1 cellular context compared by ENCODE assay signal in the genomic region with DNA sequence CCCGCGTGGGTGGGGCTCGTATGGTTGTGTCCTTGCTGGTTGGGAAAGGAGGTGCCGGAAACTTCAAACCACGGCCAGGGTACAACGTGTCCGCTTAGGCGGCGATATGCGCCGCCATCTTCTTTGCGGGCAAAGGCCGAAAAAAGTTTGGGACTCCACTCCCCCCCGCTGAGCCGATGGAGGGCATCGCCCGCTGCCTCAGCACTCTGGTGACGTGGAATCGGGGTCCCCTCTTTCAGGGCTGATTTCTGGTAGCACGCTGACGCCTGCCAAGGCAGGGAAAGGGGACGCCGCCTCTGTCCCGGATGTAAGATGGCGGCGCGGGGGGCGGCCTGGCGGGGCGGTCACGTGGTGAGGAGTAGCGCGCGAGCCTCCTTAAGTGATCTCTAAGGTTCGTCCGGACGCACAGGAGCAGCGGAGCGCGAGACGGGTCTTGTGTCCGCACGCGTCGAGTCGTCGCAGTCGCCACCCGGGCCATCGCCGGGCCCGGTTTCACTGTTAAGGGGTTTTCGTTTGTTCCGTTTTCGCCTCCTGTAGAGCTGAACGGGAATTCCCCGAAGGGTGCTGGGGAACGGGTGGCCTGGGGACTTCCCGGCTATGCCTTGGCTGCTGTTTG.
TF ChIP-seq lines count a peak whose summit lies in the region.

No MANE protein-coding gene starts in this region.

TF ChIP-seq in H1, 55 proteins besides CTCF, POLR2A, EP300 and RAD21 (continued from another document):
- TF ChIP-seq, protein P1, sequence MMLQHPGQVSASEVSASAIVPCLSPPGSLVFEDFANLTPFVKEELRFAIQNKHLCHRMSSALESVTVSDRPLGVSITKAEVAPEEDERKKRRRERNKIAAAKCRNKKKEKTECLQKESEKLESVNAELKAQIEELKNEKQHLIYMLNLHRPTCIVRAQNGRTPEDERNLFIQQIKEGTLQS (IDR thresholded peaks at IDR 0.05; ENCODE audit: insufficient read depth, low read depth, low read length), result 0 out of 2 replicates have a peak, but pooled peaks have one; percentile 25
- TF ChIP-seq BRCA1 (IDR thresholded peaks at IDR 0.05; ENCODE audit: low read depth, low read length) (no peak), RNF2 (IDR thresholded peaks at IDR 0.05; ENCODE audit: borderline replicate concordance, low read depth, low read length, missing control alignments, poor library complexity, severe bottlenecking) (no peak), CEBPB (IDR thresholded peaks at IDR 0.05; ENCODE audit: low read depth, low read length) (no peak), MAFK (IDR thresholded peaks at IDR 0.05; ENCODE audit: low read depth, low read length) (no peak), TBP (IDR thresholded peaks at IDR 0.05; ENCODE audit: low read depth, low read length) (peak; percentile 85), PHF8 (conservative IDR thresholded peaks at IDR 0.05; ENCODE audit: low read depth, low read length) (peak; percentile 85), SAP30 (IDR thresholded peaks at IDR 0.05; ENCODE audit: insufficient read depth, insufficient replicate concordance, low read length) (no peak), TCF12 (IDR thresholded peaks at IDR 0.05; ENCODE audit: low read depth, low read length) (no peak), TEAD4 (IDR thresholded peaks at IDR 0.05; ENCODE audit: low read depth, low read length) (no peak), SP1 (IDR thresholded peaks at IDR 0.05; ENCODE audit: low read depth, low read length) (no peak), SIN3A (conservative IDR thresholded peaks at IDR 0.05 in 1 of 2, IDR thresholded peaks at IDR 0.05 in 1 of 2; ENCODE audit: low read depth in 1 of 2, low read length in 2 of 2) (peak in 1 of 2 experiments; percentile 69; a peak in 1 of 4 replicates), SRF (IDR thresholded peaks at IDR 0.05; ENCODE audit: low read depth, low read length) (no peak), FOSL1 (IDR thresholded peaks at IDR 0.05; ENCODE audit: insufficient read depth, low read depth, low read length) (no peak), EZH2 (IDR thresholded peaks at IDR 0.05; ENCODE audit: low read depth, low read length, severe bottlenecking) (no peak), ASH2L (IDR thresholded peaks at IDR 0.05; ENCODE audit: low read length) (peak; percentile 88), TAF1 (IDR thresholded peaks at IDR 0.05; ENCODE audit: low read depth, low read length) (peak; percentile 78; the same call in 1 of the 2 replicates), RBBP5 (IDR thresholded peaks at IDR 0.05; ENCODE audit: borderline replicate concordance, low read depth, low read length) (peak; percentile 89; the same call in 1 of the 2 replicates), ZNF274 (IDR thresholded peaks at IDR 0.05; ENCODE audit: borderline replicate concordance, extremely low read depth, low read length) (no peak), KDM5A (IDR thresholded peaks at IDR 0.05; ENCODE audit: low read length) (no peak), SIRT6 (IDR thresholded peaks at IDR 0.05; ENCODE audit: low read length) (no peak), HDAC6 (IDR thresholded peaks at IDR 0.05; ENCODE audit: low read depth, low read length) (no peak), KDM1A (IDR thresholded peaks at IDR 0.05; ENCODE audit: borderline replicate concordance, low read length) (peak; percentile 77; the same call in 1 of the 2 replicates), CBX5 (IDR thresholded peaks at IDR 0.05; ENCODE audit: low read depth, low read length) (no peak), NRF1 (IDR thresholded peaks at IDR 0.05; ENCODE audit: low read depth, low read length) (no peak), GABPA (IDR thresholded peaks at IDR 0.05; ENCODE audit: borderline replicate concordance, insufficient read depth, low read length) (no peak), SP2 (IDR thresholded peaks at IDR 0.05; ENCODE audit: low read length) (no peak), EGR1 (IDR thresholded peaks at IDR 0.05; ENCODE audit: borderline replicate concordance, low read depth, low read length) (0 out of 2 replicates have a peak, but pooled peaks have one; percentile 43), CHD1 (IDR thresholded peaks at IDR 0.05; ENCODE audit: low read depth, low read length) (0 out of 2 replicates have a peak, but pooled peaks have one; percentile 10), CTBP2 (IDR thresholded peaks at IDR 0.05; ENCODE audit: borderline replicate concordance, insufficient read depth, insufficient read length, low read length) (no peak), SIX5 (IDR thresholded peaks at IDR 0.05; ENCODE audit: low read depth, low read length) (no peak), GTF2F1 (IDR thresholded peaks at IDR 0.05; ENCODE audit: borderline replicate concordance, low read depth, low read length) (no peak; the same call in none of the 2 replicates)
- TF ChIP-seq, protein P2, sequence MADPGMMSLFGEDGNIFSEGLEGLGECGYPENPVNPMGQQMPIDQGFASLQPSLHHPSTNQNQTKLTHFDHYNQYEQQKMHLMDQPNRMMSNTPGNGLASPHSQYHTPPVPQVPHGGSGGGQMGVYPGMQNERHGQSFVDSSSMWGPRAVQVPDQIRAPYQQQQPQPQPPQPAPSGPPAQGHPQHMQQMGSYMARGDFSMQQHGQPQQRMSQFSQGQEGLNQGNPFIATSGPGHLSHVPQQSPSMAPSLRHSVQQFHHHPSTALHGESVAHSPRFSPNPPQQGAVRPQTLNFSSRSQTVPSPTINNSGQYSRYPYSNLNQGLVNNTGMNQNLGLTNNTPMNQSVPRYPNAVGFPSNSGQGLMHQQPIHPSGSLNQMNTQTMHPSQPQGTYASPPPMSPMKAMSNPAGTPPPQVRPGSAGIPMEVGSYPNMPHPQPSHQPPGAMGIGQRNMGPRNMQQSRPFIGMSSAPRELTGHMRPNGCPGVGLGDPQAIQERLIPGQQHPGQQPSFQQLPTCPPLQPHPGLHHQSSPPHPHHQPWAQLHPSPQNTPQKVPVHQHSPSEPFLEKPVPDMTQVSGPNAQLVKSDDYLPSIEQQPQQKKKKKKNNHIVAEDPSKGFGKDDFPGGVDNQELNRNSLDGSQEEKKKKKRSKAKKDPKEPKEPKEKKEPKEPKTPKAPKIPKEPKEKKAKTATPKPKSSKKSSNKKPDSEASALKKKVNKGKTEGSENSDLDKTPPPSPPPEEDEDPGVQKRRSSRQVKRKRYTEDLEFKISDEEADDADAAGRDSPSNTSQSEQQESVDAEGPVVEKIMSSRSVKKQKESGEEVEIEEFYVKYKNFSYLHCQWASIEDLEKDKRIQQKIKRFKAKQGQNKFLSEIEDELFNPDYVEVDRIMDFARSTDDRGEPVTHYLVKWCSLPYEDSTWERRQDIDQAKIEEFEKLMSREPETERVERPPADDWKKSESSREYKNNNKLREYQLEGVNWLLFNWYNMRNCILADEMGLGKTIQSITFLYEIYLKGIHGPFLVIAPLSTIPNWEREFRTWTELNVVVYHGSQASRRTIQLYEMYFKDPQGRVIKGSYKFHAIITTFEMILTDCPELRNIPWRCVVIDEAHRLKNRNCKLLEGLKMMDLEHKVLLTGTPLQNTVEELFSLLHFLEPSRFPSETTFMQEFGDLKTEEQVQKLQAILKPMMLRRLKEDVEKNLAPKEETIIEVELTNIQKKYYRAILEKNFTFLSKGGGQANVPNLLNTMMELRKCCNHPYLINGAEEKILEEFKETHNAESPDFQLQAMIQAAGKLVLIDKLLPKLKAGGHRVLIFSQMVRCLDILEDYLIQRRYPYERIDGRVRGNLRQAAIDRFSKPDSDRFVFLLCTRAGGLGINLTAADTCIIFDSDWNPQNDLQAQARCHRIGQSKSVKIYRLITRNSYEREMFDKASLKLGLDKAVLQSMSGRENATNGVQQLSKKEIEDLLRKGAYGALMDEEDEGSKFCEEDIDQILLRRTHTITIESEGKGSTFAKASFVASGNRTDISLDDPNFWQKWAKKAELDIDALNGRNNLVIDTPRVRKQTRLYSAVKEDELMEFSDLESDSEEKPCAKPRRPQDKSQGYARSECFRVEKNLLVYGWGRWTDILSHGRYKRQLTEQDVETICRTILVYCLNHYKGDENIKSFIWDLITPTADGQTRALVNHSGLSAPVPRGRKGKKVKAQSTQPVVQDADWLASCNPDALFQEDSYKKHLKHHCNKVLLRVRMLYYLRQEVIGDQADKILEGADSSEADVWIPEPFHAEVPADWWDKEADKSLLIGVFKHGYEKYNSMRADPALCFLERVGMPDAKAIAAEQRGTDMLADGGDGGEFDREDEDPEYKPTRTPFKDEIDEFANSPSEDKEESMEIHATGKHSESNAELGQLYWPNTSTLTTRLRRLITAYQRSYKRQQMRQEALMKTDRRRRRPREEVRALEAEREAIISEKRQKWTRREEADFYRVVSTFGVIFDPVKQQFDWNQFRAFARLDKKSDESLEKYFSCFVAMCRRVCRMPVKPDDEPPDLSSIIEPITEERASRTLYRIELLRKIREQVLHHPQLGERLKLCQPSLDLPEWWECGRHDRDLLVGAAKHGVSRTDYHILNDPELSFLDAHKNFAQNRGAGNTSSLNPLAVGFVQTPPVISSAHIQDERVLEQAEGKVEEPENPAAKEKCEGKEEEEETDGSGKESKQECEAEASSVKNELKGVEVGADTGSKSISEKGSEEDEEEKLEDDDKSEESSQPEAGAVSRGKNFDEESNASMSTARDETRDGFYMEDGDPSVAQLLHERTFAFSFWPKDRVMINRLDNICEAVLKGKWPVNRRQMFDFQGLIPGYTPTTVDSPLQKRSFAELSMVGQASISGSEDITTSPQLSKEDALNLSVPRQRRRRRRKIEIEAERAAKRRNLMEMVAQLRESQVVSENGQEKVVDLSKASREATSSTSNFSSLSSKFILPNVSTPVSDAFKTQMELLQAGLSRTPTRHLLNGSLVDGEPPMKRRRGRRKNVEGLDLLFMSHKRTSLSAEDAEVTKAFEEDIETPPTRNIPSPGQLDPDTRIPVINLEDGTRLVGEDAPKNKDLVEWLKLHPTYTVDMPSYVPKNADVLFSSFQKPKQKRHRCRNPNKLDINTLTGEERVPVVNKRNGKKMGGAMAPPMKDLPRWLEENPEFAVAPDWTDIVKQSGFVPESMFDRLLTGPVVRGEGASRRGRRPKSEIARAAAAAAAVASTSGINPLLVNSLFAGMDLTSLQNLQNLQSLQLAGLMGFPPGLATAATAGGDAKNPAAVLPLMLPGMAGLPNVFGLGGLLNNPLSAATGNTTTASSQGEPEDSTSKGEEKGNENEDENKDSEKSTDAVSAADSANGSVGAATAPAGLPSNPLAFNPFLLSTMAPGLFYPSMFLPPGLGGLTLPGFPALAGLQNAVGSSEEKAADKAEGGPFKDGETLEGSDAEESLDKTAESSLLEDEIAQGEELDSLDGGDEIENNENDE (IDR thresholded peaks at IDR 0.05; ENCODE audit: insufficient replicate concordance, low read length), result no peak
- TF ChIP-seq, protein P3, sequence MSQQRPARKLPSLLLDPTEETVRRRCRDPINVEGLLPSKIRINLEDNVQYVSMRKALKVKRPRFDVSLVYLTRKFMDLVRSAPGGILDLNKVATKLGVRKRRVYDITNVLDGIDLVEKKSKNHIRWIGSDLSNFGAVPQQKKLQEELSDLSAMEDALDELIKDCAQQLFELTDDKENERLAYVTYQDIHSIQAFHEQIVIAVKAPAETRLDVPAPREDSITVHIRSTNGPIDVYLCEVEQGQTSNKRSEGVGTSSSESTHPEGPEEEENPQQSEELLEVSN (IDR thresholded peaks at IDR 0.05), result peak; percentile 93
- TF ChIP-seq, protein P4, sequence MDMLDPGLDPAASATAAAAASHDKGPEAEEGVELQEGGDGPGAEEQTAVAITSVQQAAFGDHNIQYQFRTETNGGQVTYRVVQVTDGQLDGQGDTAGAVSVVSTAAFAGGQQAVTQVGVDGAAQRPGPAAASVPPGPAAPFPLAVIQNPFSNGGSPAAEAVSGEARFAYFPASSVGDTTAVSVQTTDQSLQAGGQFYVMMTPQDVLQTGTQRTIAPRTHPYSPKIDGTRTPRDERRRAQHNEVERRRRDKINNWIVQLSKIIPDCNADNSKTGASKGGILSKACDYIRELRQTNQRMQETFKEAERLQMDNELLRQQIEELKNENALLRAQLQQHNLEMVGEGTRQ (IDR thresholded peaks at IDR 0.05; ENCODE audit: low read length), result peak; percentile 85
